In genomic region chr3:50459792-50460191, GRCh38 we compare ENCODE assay signal across 2 cellular contexts.
TF ChIP-seq lines count a peak whose summit lies in the region.

No MANE protein-coding gene starts in this region.

TF ChIP-seq in SK-N-SH, 30 proteins besides CTCF, POLR2A, EP300 and RAD21 (continued from another document):
- TF ChIP-seq, protein P1, sequence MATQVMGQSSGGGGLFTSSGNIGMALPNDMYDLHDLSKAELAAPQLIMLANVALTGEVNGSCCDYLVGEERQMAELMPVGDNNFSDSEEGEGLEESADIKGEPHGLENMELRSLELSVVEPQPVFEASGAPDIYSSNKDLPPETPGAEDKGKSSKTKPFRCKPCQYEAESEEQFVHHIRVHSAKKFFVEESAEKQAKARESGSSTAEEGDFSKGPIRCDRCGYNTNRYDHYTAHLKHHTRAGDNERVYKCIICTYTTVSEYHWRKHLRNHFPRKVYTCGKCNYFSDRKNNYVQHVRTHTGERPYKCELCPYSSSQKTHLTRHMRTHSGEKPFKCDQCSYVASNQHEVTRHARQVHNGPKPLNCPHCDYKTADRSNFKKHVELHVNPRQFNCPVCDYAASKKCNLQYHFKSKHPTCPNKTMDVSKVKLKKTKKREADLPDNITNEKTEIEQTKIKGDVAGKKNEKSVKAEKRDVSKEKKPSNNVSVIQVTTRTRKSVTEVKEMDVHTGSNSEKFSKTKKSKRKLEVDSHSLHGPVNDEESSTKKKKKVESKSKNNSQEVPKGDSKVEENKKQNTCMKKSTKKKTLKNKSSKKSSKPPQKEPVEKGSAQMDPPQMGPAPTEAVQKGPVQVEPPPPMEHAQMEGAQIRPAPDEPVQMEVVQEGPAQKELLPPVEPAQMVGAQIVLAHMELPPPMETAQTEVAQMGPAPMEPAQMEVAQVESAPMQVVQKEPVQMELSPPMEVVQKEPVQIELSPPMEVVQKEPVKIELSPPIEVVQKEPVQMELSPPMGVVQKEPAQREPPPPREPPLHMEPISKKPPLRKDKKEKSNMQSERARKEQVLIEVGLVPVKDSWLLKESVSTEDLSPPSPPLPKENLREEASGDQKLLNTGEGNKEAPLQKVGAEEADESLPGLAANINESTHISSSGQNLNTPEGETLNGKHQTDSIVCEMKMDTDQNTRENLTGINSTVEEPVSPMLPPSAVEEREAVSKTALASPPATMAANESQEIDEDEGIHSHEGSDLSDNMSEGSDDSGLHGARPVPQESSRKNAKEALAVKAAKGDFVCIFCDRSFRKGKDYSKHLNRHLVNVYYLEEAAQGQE (IDR thresholded peaks at IDR 0.05; ENCODE audit: low read depth, low read length): peak; percentile 73; the same call in 1 of the 2 replicates

TF ChIP-seq in SK-N-SH treated with all-trans-retinoic acid at 6 μM for 48 hours, 23 proteins besides CTCF, POLR2A, EP300 and RAD21 (continued from another document):
- TF ChIP-seq, protein P2, sequence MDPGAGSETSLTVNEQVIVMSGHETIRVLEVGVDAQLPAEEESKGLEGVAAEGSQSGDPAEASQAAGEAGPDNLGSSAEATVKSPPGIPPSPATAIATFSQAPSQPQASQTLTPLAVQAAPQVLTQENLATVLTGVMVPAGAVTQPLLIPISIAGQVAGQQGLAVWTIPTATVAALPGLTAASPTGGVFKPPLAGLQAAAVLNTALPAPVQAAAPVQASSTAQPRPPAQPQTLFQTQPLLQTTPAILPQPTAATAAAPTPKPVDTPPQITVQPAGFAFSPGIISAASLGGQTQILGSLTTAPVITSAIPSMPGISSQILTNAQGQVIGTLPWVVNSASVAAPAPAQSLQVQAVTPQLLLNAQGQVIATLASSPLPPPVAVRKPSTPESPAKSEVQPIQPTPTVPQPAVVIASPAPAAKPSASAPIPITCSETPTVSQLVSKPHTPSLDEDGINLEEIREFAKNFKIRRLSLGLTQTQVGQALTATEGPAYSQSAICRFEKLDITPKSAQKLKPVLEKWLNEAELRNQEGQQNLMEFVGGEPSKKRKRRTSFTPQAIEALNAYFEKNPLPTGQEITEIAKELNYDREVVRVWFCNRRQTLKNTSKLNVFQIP (CRISPR knock-in tag; IDR thresholded peaks at IDR 0.05; ENCODE audit: borderline replicate concordance, low read depth): no peak
- TF ChIP-seq GLIS3 (CRISPR knock-in tag; IDR thresholded peaks at IDR 0.05) (no peak), ZFP3 (CRISPR knock-in tag; IDR thresholded peaks at IDR 0.05) (no peak), ZNF8 (CRISPR knock-in tag; IDR thresholded peaks at IDR 0.05) (no peak), ZNF70 (CRISPR knock-in tag; IDR thresholded peaks at IDR 0.05) (no peak), PATZ1 (CRISPR knock-in tag; IDR thresholded peaks at IDR 0.05; ENCODE audit: borderline replicate concordance) (no peak), ZC3H10 (CRISPR knock-in tag; IDR thresholded peaks at IDR 0.05) (no peak), SNAI2 (CRISPR knock-in tag; IDR thresholded peaks at IDR 0.05) (no peak), ZFP30 (CRISPR knock-in tag; IDR thresholded peaks at IDR 0.05) (no peak), ZNF565 (CRISPR knock-in tag; conservative IDR thresholded peaks at IDR 0.05; ENCODE audit: low read depth) (no peak), TCF4 (CRISPR knock-in tag; IDR thresholded peaks at IDR 0.05; ENCODE audit: borderline replicate concordance) (no peak)
- TF ChIP-seq, protein P3, sequence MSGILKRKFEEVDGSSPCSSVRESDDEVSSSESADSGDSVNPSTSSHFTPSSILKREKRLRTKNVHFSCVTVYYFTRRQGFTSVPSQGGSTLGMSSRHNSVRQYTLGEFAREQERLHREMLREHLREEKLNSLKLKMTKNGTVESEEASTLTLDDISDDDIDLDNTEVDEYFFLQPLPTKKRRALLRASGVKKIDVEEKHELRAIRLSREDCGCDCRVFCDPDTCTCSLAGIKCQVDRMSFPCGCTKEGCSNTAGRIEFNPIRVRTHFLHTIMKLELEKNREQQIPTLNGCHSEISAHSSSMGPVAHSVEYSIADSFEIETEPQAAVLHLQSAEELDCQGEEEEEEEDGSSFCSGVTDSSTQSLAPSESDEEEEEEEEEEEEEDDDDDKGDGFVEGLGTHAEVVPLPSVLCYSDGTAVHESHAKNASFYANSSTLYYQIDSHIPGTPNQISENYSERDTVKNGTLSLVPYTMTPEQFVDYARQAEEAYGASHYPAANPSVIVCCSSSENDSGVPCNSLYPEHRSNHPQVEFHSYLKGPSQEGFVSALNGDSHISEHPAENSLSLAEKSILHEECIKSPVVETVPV (CRISPR knock-in tag; IDR thresholded peaks at IDR 0.05): no peak
- TF ChIP-seq, protein P4, sequence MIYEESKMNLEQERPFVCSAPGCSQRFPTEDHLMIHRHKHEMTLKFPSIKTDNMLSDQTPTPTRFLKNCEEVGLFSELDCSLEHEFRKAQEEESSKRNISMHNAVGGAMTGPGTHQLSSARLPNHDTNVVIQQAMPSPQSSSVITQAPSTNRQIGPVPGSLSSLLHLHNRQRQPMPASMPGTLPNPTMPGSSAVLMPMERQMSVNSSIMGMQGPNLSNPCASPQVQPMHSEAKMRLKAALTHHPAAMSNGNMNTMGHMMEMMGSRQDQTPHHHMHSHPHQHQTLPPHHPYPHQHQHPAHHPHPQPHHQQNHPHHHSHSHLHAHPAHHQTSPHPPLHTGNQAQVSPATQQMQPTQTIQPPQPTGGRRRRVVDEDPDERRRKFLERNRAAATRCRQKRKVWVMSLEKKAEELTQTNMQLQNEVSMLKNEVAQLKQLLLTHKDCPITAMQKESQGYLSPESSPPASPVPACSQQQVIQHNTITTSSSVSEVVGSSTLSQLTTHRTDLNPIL (CRISPR knock-in tag; IDR thresholded peaks at IDR 0.05; ENCODE audit: low read depth): no peak
